Comparison of ENCODE assay signal across 10 cellular contexts in the genomic region with DNA sequence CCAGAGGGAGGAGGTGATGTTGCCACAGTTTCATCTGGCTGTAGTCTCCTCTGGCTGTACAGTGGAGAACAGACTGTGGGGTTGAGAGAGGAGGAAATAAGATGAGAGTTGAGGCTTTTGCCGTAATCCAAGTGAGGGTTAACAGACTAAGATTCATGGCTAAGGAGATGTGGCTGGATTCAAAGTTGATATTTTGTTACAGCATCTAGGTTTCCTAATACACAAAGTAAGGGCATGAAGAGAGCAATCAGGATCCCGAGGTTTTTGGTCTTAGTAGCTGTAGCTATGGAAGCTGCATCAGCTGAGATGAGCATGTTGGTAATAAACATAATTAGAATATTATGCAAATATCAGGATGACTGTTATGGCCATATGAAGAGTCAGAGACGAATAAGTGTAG. TPM values are rescaled to one million over a fixed set of nuclear protein-coding genes. Genes with fewer than 3 reads are reported as not detected.
A peak's percentile ranks its signal among the peaks of the same experiment; 100 is the strongest.
DNase-seq lines count a peak whose midpoint lies in the region; ATAC-seq and TF ChIP-seq lines count a peak whose summit lies in the region.
"Had no signal": no experiment of that assay in that cellular context is flagged by ENCODE, and none has a peak within 500 bp of the region (broad histone marks: within the 10 kb centered on the region; RNA-seq: fewer than 3 reads in every experiment).

No MANE protein-coding gene starts in this region.

- CTCF ChIA-PET in SK-N-SH (lab: Yijun Ruan, JAX) (no interaction called here), activated B cell treated with CpG ODN at 0.5 μM for 24 hours (lab: Charles Lee) (no interaction called here)

- peak overlapping the region; percentile 91 for H3K4me3 Mint-ChIP-seq in activated B cell treated with CpG ODN at 0.5 μM for 24 hours

- 92% methylated on average over 3 of the region's 3 CpGs for WGBS in SK-N-SH (ENCODE audit: low lambda C conversion rate)
- 96% methylated on average over 3 of the region's 3 CpGs for WGBS in right cardiac atrium

- no peaks in the 10 kb centered on the region for H4K20me1 ChIP-seq in SK-N-SH (ENCODE audit: insufficient read depth)

- peaks cover 42% of the 10 kb centered on the region for H3K4me1 Mint-ChIP-seq in activated B cell treated with CpG ODN at 0.5 μM for 24 hours

- peak overlapping the region; percentile 84 for H3K4me2 ChIP-seq in SK-N-SH

- TF ChIP-seq CTCF in SK-N-SH (IDR thresholded peaks at IDR 0.05): no peak
- no peak for TF ChIP-seq CTCF in activated B cell treated with CpG ODN at 0.5 μM for 24 hours (IDR thresholded peaks at IDR 0.05)

- H3K27ac ChIP-seq in SK-N-SH (ENCODE audit: low read depth in 2 of 2, low read length in 1 of 2) (no peak overlapping the region), right cardiac atrium (ENCODE audit: low read length) (no peak overlapping the region)
- no peak overlapping the region for H3K27ac ChIP-seq in effector memory CD4-positive, alpha-beta T cell (ENCODE audit: insufficient read depth, low read length, poor library complexity, severe bottlenecking)
- H3K27ac ChIP-seq: 22Rv1 had no signal

- H3K36me3 ChIP-seq in SK-N-SH (replicated peaks in 1 of 2; ENCODE audit: control insufficient read depth in 1 of 2, insufficient read depth in 2 of 2, low read length in 1 of 2): peaks cover 29 to 46% of the 10 kb centered on the region in 2 experiments
- peaks cover 48% of the 10 kb centered on the region for H3K36me3 ChIP-seq in effector memory CD4-positive, alpha-beta T cell (ENCODE audit: control insufficient read depth, insufficient read depth, low read length)

- no peak overlapping the region for H2AFZ ChIP-seq in SK-N-SH (ENCODE audit: low read depth)

- H3K4me1 ChIP-seq in SK-N-SH (ENCODE audit: control insufficient read depth in 1 of 2, insufficient read depth in 2 of 2, low read depth in 1 of 2, low read length in 1 of 2): peaks cover 0 to 5% of the 10 kb centered on the region in 2 experiments; a peak in 1 of 4 replicates
- H3K4me1 ChIP-seq in right cardiac atrium (ENCODE audit: control insufficient read depth, insufficient read depth, low read length): peaks cover 9% of the 10 kb centered on the region
- peaks cover 12% of the 10 kb centered on the region for H3K4me1 ChIP-seq in effector memory CD4-positive, alpha-beta T cell (ENCODE audit: control insufficient read depth, insufficient read depth, low read length, poor library complexity, severe bottlenecking)

- TF ChIP-seq EP300 in SK-N-SH (IDR thresholded peaks at IDR 0.05; ENCODE audit: borderline replicate concordance in 1 of 2, low read depth in 1 of 2, low read length in 1 of 2): no peak

- no peaks in the 10 kb centered on the region for H3K9me2 ChIP-seq in SK-N-SH

- peaks cover 59% of the 10 kb centered on the region for H3K36me3 Mint-ChIP-seq in activated B cell treated with CpG ODN at 0.5 μM for 24 hours (ENCODE audit: low read depth)

- peaks cover 19% of the 10 kb centered on the region for H3K9me3 Mint-ChIP-seq in activated B cell treated with CpG ODN at 0.5 μM for 24 hours

- TF ChIP-seq RAD21 in SK-N-SH (IDR thresholded peaks at IDR 0.05; ENCODE audit: low read length): no peak

- no peaks in the 10 kb centered on the region for H3K27me3 Mint-ChIP-seq in activated B cell treated with CpG ODN at 0.5 μM for 24 hours

- DNase-seq in SK-N-SH (no peak), activated B cell treated with CpG ODN at 0.5 μM for 24 hours (no peak), right cardiac atrium (no peak), skeletal muscle cell (ENCODE audit: low read depth) (no peak), A172 (ENCODE audit: low spot score) (no peak)
- DNase-seq in effector memory CD4-positive, alpha-beta T cell: no peak
- DNase-seq: NCI-H524 treated with DMSO at 0.1 percent for 48 hours had no signal

- POLR2A ChIA-PET in SK-N-SH (lab: Yijun Ruan, JAX) (no interaction called here), activated B cell treated with CpG ODN at 0.5 μM for 24 hours (lab: Charles Lee) (interaction anchor here (1.1 to 2.4 kb wide), 2 partner anchors 72 to 752 kb away, joined by 4 to 13 read pairs; no protein-coding TSS in a partner anchor)

- ATAC-seq in SK-N-SH treated with all-trans-retinoic acid at 6 μM for 48 hours (no peak), activated B cell treated with CpG ODN at 0.5 μM for 24 hours (ENCODE audit: low read depth) (no peak), right cardiac atrium (no peak), GM18502 (IDR thresholded peaks at IDR 0.05; ENCODE audit: poor library complexity, unreplicated experiment) (no peak)

- no peak overlapping the region for H3K9ac ChIP-seq in SK-N-SH

- H3K79me2 ChIP-seq in SK-N-SH (ENCODE audit: insufficient read depth): peaks cover 47% of the 10 kb centered on the region

- H3K27ac Mint-ChIP-seq in activated B cell treated with CpG ODN at 0.5 μM for 24 hours: no peak overlapping the region

- H3F3A ChIP-seq in SK-N-SH (replicated peaks; ENCODE audit: insufficient read depth): no peaks in the 10 kb centered on the region

- intact Hi-C loops in activated B cell treated with CpG ODN at 0.5 μM for 24 hours (cut with micrococcal nuclease) (no loop called here), right cardiac atrium (cut with DNase I) (loop anchor here in 1 of 4 donors (10.0 kb wide), 1 partner anchor 407 kb away; a partner anchor contains a TSS)

- H3K4me3 ChIP-seq in SK-N-SH (ENCODE audit: low read depth in 2 of 2, low read length in 1 of 2) (peak overlapping the region; percentile 83 to 90; a peak in 3 of 4 replicates), right cardiac atrium (ENCODE audit: low read length) (peak overlapping the region; percentile 93), skeletal muscle cell (ENCODE audit: low read depth, low read length) (peak overlapping the region; percentile 81)
- H3K4me3 ChIP-seq in effector memory CD4-positive, alpha-beta T cell (ENCODE audit: insufficient read depth, low read depth, low read length, poor library complexity, severe bottlenecking): no peak overlapping the region

- H3K9me3 ChIP-seq in SK-N-SH (0 out of 2 replicates have a peak, but pooled peaks cover 6% of the 10 kb centered on the region), right cardiac atrium (ENCODE audit: control insufficient read depth, low read length) (peaks cover 14% of the 10 kb centered on the region)
- H3K9me3 ChIP-seq in effector memory CD4-positive, alpha-beta T cell (ENCODE audit: control insufficient read depth, low read length): peaks cover 24% of the 10 kb centered on the region

- H3K27me3 ChIP-seq in SK-N-SH (ENCODE audit: insufficient read depth) (no peaks in the 10 kb centered on the region), right cardiac atrium (ENCODE audit: control insufficient read depth, insufficient read depth) (no peaks in the 10 kb centered on the region)
- H3K27me3 ChIP-seq in effector memory CD4-positive, alpha-beta T cell (replicated peaks; ENCODE audit: control insufficient read depth, insufficient read depth, low read length, poor library complexity, severe bottlenecking): no peaks in the 10 kb centered on the region

TF ChIP-seq in SK-N-SH, 30 proteins besides CTCF, POLR2A, EP300 and RAD21 (continues in another document):
- TF ChIP-seq TEAD4 (IDR thresholded peaks at IDR 0.05; ENCODE audit: borderline replicate concordance, insufficient read depth) (no peak), GABPA (IDR thresholded peaks at IDR 0.05; ENCODE audit: low read depth) (no peak), ELF1 (IDR thresholded peaks at IDR 0.05) (no peak)
- TF ChIP-seq, protein P1, sequence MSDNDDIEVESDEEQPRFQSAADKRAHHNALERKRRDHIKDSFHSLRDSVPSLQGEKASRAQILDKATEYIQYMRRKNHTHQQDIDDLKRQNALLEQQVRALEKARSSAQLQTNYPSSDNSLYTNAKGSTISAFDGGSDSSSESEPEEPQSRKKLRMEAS (IDR thresholded peaks at IDR 0.05; ENCODE audit: low read depth): no peak

TF ChIP-seq in SK-N-SH treated with all-trans-retinoic acid at 6 μM for 48 hours, 23 proteins besides CTCF, POLR2A, EP300 and RAD21 (continues in another document):
- TF ChIP-seq TCF4 (CRISPR knock-in tag; IDR thresholded peaks at IDR 0.05; ENCODE audit: borderline replicate concordance): no peak

RNA-seq across cellular contexts. Expression of a gene that starts 1.4 kb away (rescaled TPM):
- polyA plus RNA-seq in SK-N-SH (2012; rRNA removed) (7.5 and 10.0 TPM in 2 replicates), right cardiac atrium (8.7 TPM)
- polyA plus RNA-seq in SK-N-SH (2012; cell fraction: cytosol; rRNA removed): 5.1 and 5.4 TPM in 2 replicates
- polyA plus RNA-seq in SK-N-SH (2012; cell fraction: nucleus; rRNA removed): 24.1 and 31.0 TPM in 2 replicates
- total RNA-seq in activated B cell treated with CpG ODN at 0.5 μM for 24 hours (26.5 and 29.9 TPM in 2 replicates), right cardiac atrium (10 to 100 TPM; 11.9 to 16.0 (median 13.7) TPM)
- total RNA-seq in A172 (2014; rRNA removed; shearing (Covaris generic)): 20.9 and 26.1 TPM in 2 replicates

RNA-seq across cellular contexts. Expression of a gene that starts 20.6 kb away (rescaled TPM):
- polyA plus RNA-seq in SK-N-SH (2012; rRNA removed) (not detected in 2 replicates), right cardiac atrium (4.8 TPM)
- polyA plus RNA-seq in SK-N-SH (2012; cell fraction: cytosol; rRNA removed): not detected in 2 replicates
- not detected in 2 replicates for polyA plus RNA-seq in SK-N-SH (2012; cell fraction: nucleus; rRNA removed)
- total RNA-seq in activated B cell treated with CpG ODN at 0.5 μM for 24 hours (25.2 and 27.0 TPM in 2 replicates), right cardiac atrium (10 to 100 TPM in 1 of 4 donors, 1 to 10 TPM in 3; 8.1 to 11.5 (median 8.8) TPM)
- total RNA-seq in A172 (2014; rRNA removed; shearing (Covaris generic)): not detected in 2 replicates

RNA-seq across cellular contexts. Expression of a gene that starts 21.4 kb away (rescaled TPM):
- polyA plus RNA-seq in SK-N-SH (2012; rRNA removed): 3.5 and 3.7 TPM in 2 replicates
- 3.4 and 4.2 TPM in 2 replicates for polyA plus RNA-seq in SK-N-SH (2012; cell fraction: cytosol; rRNA removed)
- 7.5 and 8.2 TPM in 2 replicates for polyA plus RNA-seq in SK-N-SH (2012; cell fraction: nucleus; rRNA removed)
- total RNA-seq in activated B cell treated with CpG ODN at 0.5 μM for 24 hours: 29.4 and 33.7 TPM in 2 replicates
- 10 to 100 TPM in 3 of 4 donors, 1 to 10 TPM in 1; 8.8 to 11.7 (median 11.4) TPM for total RNA-seq in right cardiac atrium
- polyA plus RNA-seq in right cardiac atrium: 7.1 TPM
- 18.9 and 24.6 TPM in 2 replicates for total RNA-seq in A172 (2014; rRNA removed; shearing (Covaris generic))

RNA-seq across cellular contexts. Expression of a gene that starts 39.0 kb away (rescaled TPM):
- not detected in 2 replicates for polyA plus RNA-seq in SK-N-SH (2012; rRNA removed)
- not detected in 2 replicates for polyA plus RNA-seq in SK-N-SH (2012; cell fraction: cytosol; rRNA removed)
- 0.04 TPM in 1 of 2 replicates, not detected in the other for polyA plus RNA-seq in SK-N-SH (2012; cell fraction: nucleus; rRNA removed)
- 23.2 and 27.9 TPM in 2 replicates for total RNA-seq in activated B cell treated with CpG ODN at 0.5 μM for 24 hours
- total RNA-seq in right cardiac atrium: 10 to 100 TPM in 1 of 4 donors, 1 to 10 TPM in 3; 7.2 to 10.1 (median 8.1) TPM
- polyA plus RNA-seq in right cardiac atrium: 4.5 TPM
- not detected in 2 replicates for total RNA-seq in A172 (2014; rRNA removed; shearing (Covaris generic))
